8 cellular contexts compared by ENCODE assay signal in genomic region chr9:137150485-137151060, GRCh38. TPM values are rescaled to one million over a fixed set of nuclear protein-coding genes. Genes with fewer than 3 reads are reported as not detected.
DNase-seq lines count a peak whose midpoint lies in the region; ATAC-seq and TF ChIP-seq lines count a peak whose summit lies in the region.

No MANE protein-coding gene starts in this region.

- H3K4me3 ChIP-seq in GM12864 (ENCODE audit: low read depth, low read length) (no peak overlapping the region), neuronal stem cell (ENCODE audit: low read length in 2 of 2) (no peak overlapping the region), H7 (ENCODE audit: insufficient read depth, low read depth, low read length) (no peak overlapping the region)

- H2BK120ac ChIP-seq in neuronal stem cell (ENCODE audit: low read depth, low read length) = no peak overlapping the region

- H2AFZ ChIP-seq in neuronal stem cell (ENCODE audit: low read length) = no peak overlapping the region

- no peak overlapping the region for H2AK5ac ChIP-seq in neuronal stem cell (ENCODE audit: low read depth, low read length)

- H3K27me3 ChIP-seq in neuronal stem cell (ENCODE audit: control insufficient read depth in 3 of 3, insufficient read depth in 3 of 3, low read depth in 1 of 3, low read length in 3 of 3) (peaks cover 0 to 49% (median 15%) of the 10 kb centered on the region in 3 experiments), H7 (ENCODE audit: control insufficient read depth, insufficient read depth, low read length) (peaks cover 11% of the 10 kb centered on the region)

- H3K36me3 Mint-ChIP-seq in T-helper 17 cell (ENCODE audit: low read depth) = no peaks in the 10 kb centered on the region

- H3K23ac ChIP-seq in neuronal stem cell (ENCODE audit: low read depth, low read length, poor library complexity) = no peak overlapping the region

- H3K4me1 Mint-ChIP-seq in T-helper 17 cell = no peaks in the 10 kb centered on the region

- ATAC-seq in GM21529 (IDR thresholded peaks at IDR 0.05; ENCODE audit: unreplicated experiment) = peak; percentile 51
- peak; percentile 37 for ATAC-seq in T-helper 17 cell

- no peak overlapping the region for H3K27ac ChIP-seq in neuronal stem cell (replicated peaks; ENCODE audit: low read length)

- H3K9ac ChIP-seq in neuronal stem cell (ENCODE audit: low read depth, low read length, poor library complexity) = no peak overlapping the region

- no peak overlapping the region for H3K4me3 Mint-ChIP-seq in T-helper 17 cell

- no peaks in the 10 kb centered on the region for H3K4me1 ChIP-seq in neuronal stem cell (ENCODE audit: control insufficient read depth in 2 of 2, insufficient read depth in 1 of 2, low read depth in 1 of 2, low read length in 2 of 2)

- peaks cover 0 to 2% of the 10 kb centered on the region in 2 donors for H3K36me3 ChIP-seq in neuronal stem cell (replicated peaks in 1 of 2; ENCODE audit: control insufficient read depth in 2 of 2, insufficient read depth in 2 of 2, low read length in 2 of 2)
- H3K36me3 ChIP-seq in H7 (replicated peaks; ENCODE audit: control insufficient read depth, insufficient read depth, low read length) = no peaks in the 10 kb centered on the region

- H3K79me1 ChIP-seq in neuronal stem cell (ENCODE audit: low read depth, low read length) = peaks cover 2% of the 10 kb centered on the region

- H3K27ac Mint-ChIP-seq in T-helper 17 cell = peak overlapping the region; percentile 67

- no peak overlapping the region for H4K8ac ChIP-seq in neuronal stem cell (ENCODE audit: low read depth, low read length)

- H3K14ac ChIP-seq in neuronal stem cell (ENCODE audit: low read length) = no peak overlapping the region

- no peak overlapping the region for H3K18ac ChIP-seq in neuronal stem cell (ENCODE audit: low read length)

- no peak overlapping the region for H4K91ac ChIP-seq in neuronal stem cell (ENCODE audit: low read depth, low read length, poor library complexity)

- peaks cover 16% of the 10 kb centered on the region for H3K27me3 Mint-ChIP-seq in T-helper 17 cell

- no peak overlapping the region for H3K4ac ChIP-seq in neuronal stem cell (ENCODE audit: low read length)

- WGBS in neuronal stem cell (ENCODE audit: extremely low coverage in 2 of 2, insufficient read length in 2 of 2, insufficient replicate concordance in 1 of 2), 2 donors = no CpG with 5 or more reads among the region's 23 CpGs

- H3K9me3 ChIP-seq in T-helper 17 cell (ENCODE audit: control insufficient read depth, low read length, poor library complexity, severe bottlenecking) = no peaks in the 10 kb centered on the region
- peaks cover 0 to 12% of the 10 kb centered on the region in 2 donors for H3K9me3 ChIP-seq in neuronal stem cell (replicated peaks in 1 of 2; ENCODE audit: control insufficient read depth in 2 of 2, insufficient read depth in 1 of 2, low read depth in 1 of 2, low read length in 2 of 2)

- no peak overlapping the region for H2BK5ac ChIP-seq in neuronal stem cell (ENCODE audit: low read length)

- TF ChIP-seq CTCF in GM12864 (IDR thresholded peaks at IDR 0.05; ENCODE audit: low read depth, low read length, missing control alignments) = no peak

- no peak overlapping the region for H2BK15ac ChIP-seq in neuronal stem cell (ENCODE audit: low read length)

- no peak overlapping the region for H3K4me2 ChIP-seq in neuronal stem cell (ENCODE audit: insufficient read depth, low read length, poor library complexity, severe bottlenecking)

- no peak overlapping the region for H2BK12ac ChIP-seq in neuronal stem cell (ENCODE audit: low read length)

- DNase-seq in GM12864 (ENCODE audit: low read depth) = peak; percentile 54
- peak; percentile 39 to 48 for DNase-seq in Kasumi-1 (lab: John Stamatoyannopoulos, UW)
- DNase-seq in T-helper 17 cell = no peak
- DNase-seq in stimulated activated CD4-positive, alpha-beta T cell treated with anti-CD3 and anti-CD28 coated beads, Interleukin-1b, Interleukin-23, amount 100 ng/mL, for 48 hours = peak; percentile 78
- no peak for DNase-seq in neuronal stem cell (ENCODE audit: low spot score)
- no peak for DNase-seq in T-helper 9 cell
- no peak for DNase-seq in H7

RNA-seq across cellular contexts. Expression of gene GRIN1, which starts 11.6 kb away (rescaled TPM):
- total RNA-seq in T-helper 17 cell = not detected
- polyA plus RNA-seq in neuronal stem cell (2013, experiment 1 of 2) = 0.20 TPM
- 0.07 TPM for polyA plus RNA-seq in neuronal stem cell (2013, experiment 2 of 2)
- 0.33 and 0.52 TPM in 2 replicates for total RNA-seq in H7 (2014; rRNA removed; shearing (Covaris generic))

RNA-seq across cellular contexts. Expression of gene LRRC26, which starts 19.3 kb away (rescaled TPM):
- total RNA-seq in T-helper 17 cell = not detected
- polyA plus RNA-seq in neuronal stem cell (2013, experiment 1 of 2) = 1.2 TPM
- polyA plus RNA-seq in neuronal stem cell (2013, experiment 2 of 2) = 1.3 TPM
- total RNA-seq in H7 (2014; rRNA removed; shearing (Covaris generic)) = 0.59 and 0.67 TPM in 2 replicates

RNA-seq across cellular contexts. Expression of gene TMEM210, which starts 21.3 kb away (rescaled TPM):
- not detected for total RNA-seq in T-helper 17 cell
- polyA plus RNA-seq in neuronal stem cell (2013, experiment 1 of 2) = not detected
- not detected for polyA plus RNA-seq in neuronal stem cell (2013, experiment 2 of 2)
- not detected in 2 replicates for total RNA-seq in H7 (2014; rRNA removed; shearing (Covaris generic))

RNA-seq across cellular contexts. Expression of gene DPP7, which starts 36.0 kb away (rescaled TPM):
- total RNA-seq in T-helper 17 cell = 100 to 1,000 TPM; 270 to 311 TPM
- polyA plus RNA-seq in neuronal stem cell (2013, experiment 1 of 2) = 34.8 TPM
- polyA plus RNA-seq in neuronal stem cell (2013, experiment 2 of 2) = 32.9 TPM
- 15.8 and 18.2 TPM in 2 replicates for total RNA-seq in H7 (2014; rRNA removed; shearing (Covaris generic))

RNA-seq across cellular contexts. Expression of gene ANAPC2, which starts 37.8 kb away (rescaled TPM):
- total RNA-seq in T-helper 17 cell = 100 to 1,000 TPM; 114 to 116 TPM
- polyA plus RNA-seq in neuronal stem cell (2013, experiment 1 of 2) = 16.9 TPM
- 16.3 TPM for polyA plus RNA-seq in neuronal stem cell (2013, experiment 2 of 2)
- total RNA-seq in H7 (2014; rRNA removed; shearing (Covaris generic)) = 26.2 and 37.0 TPM in 2 replicates

Comparison
In these comparisons a context has a peak if more than half of its experiments do, and no peak if none do; other contexts are left out.
1. DNase-seq: peak in GM12864 (single experiment), Kasumi-1 (2 of 2) and stimulated activated CD4-positive, alpha-beta T cell treated with anti-CD3 and anti-CD28 coated beads, Interleukin-1b, Interleukin-23, amount 100 ng/mL, for 48 hours (single experiment); none in T-helper 17 cell (0 of 3), neuronal stem cell (single experiment), T-helper 9 cell (single experiment) and H7 (single experiment).